13 cellular contexts compared by ENCODE assay signal in genomic region chr7:130962109-130962508, GRCh38.
DNase-seq lines count a peak whose midpoint lies in the region; ATAC-seq and TF ChIP-seq lines count a peak whose summit lies in the region.
"Had no signal": no experiment of that assay in that cellular context is flagged by ENCODE, and none has a peak within 500 bp of the region (broad histone marks: within the 10 kb centered on the region; RNA-seq: fewer than 3 reads in every experiment).

No MANE protein-coding gene starts in this region.

- no peaks in the 10 kb centered on the region for H3K9me3 Mint-ChIP-seq in effector memory CD8-positive, alpha-beta T cell

- peaks cover 74% of the 10 kb centered on the region for H3K4me1 ChIP-seq in left ventricle myocardium inferior
- peaks cover 0 to 80% (median 45%) of the 10 kb centered on the region in 9 donors for H3K4me1 ChIP-seq in heart right ventricle
- H3K4me1 ChIP-seq in RWPE2 (ENCODE audit: insufficient read depth, poor library complexity, severe bottlenecking), result peaks cover 21% of the 10 kb centered on the region
- peaks cover 0 to 24% (median 13%) of the 10 kb centered on the region in 5 donors for H3K4me1 ChIP-seq in subcutaneous abdominal adipose tissue (ENCODE audit: control insufficient read depth in 5 of 5, insufficient read depth in 5 of 5, low read length in 5 of 5)

- intact Hi-C loops in left ventricle myocardium inferior (cut with micrococcal nuclease) (no loop called here), heart right ventricle (cut with DNase I) (no loop called here)

- H3K36me3 ChIP-seq in left ventricle myocardium inferior (peaks cover 27% of the 10 kb centered on the region), heart right ventricle (peaks cover 0 to 58% (median 15%) of the 10 kb centered on the region in 9 donors), RWPE2 (ENCODE audit: low read depth) (peaks cover 26% of the 10 kb centered on the region), subcutaneous abdominal adipose tissue (ENCODE audit: control insufficient read depth in 5 of 5, insufficient read depth in 5 of 5, low read length in 5 of 5) (peaks cover 3 to 13% (median 9%) of the 10 kb centered on the region in 5 donors)

- peak overlapping the region; percentile 93 to 96 for H3K27ac Mint-ChIP-seq in effector memory CD8-positive, alpha-beta T cell

- H3K36me3 Mint-ChIP-seq in effector memory CD8-positive, alpha-beta T cell (ENCODE audit: insufficient read depth), result peaks cover 87% of the 10 kb centered on the region

- peak overlapping the region in 1 of 2 donors; percentile 27 for H3K4me3 Mint-ChIP-seq in effector memory CD8-positive, alpha-beta T cell

- no peak overlapping the region for H3K4me3 ChIP-seq in left ventricle myocardium inferior
- H3K4me3 ChIP-seq in heart right ventricle, result no peak overlapping the region
- H3K4me3 ChIP-seq in RWPE2 (ENCODE audit: severe bottlenecking), result no peak overlapping the region
- H3K4me3 ChIP-seq in subcutaneous abdominal adipose tissue (ENCODE audit: low read depth in 1 of 5, low read length in 5 of 5), result no peak overlapping the region

- 94 to 98% methylated on average over 2 of the region's 2 CpGs for WGBS in heart right ventricle, 2 donors

- ATAC-seq in heart right ventricle, result no peak
- ATAC-seq in RWPE2 (ENCODE audit: low read depth), result no peak
- no peak for ATAC-seq in effector memory CD8-positive, alpha-beta T cell (replicated peaks)
- ATAC-seq in HG02759 (IDR thresholded peaks at IDR 0.05; ENCODE audit: unreplicated experiment), result no peak

- peaks cover 44 to 56% of the 10 kb centered on the region in 2 donors for H3K4me1 Mint-ChIP-seq in effector memory CD8-positive, alpha-beta T cell (ENCODE audit: low read depth in 2 of 2)

- H3K9me3 ChIP-seq in left ventricle myocardium inferior (replicated peaks) (no peaks in the 10 kb centered on the region), heart right ventricle (no peaks in the 10 kb centered on the region), RWPE2 (ENCODE audit: severe bottlenecking) (no peaks in the 10 kb centered on the region), subcutaneous abdominal adipose tissue (ENCODE audit: control insufficient read depth in 5 of 5, low read length in 5 of 5) (no peaks in the 10 kb centered on the region)

- peak overlapping the region; percentile 54 for H3K27ac ChIP-seq in left ventricle myocardium inferior (replicated peaks)
- peak overlapping the region in 5 of 10 donors; percentile 19 to 90 (median 50) for H3K27ac ChIP-seq in heart right ventricle
- H3K27ac ChIP-seq in RWPE2 (ENCODE audit: poor library complexity, severe bottlenecking), result peak overlapping the region; percentile 90
- peak overlapping the region; percentile 29 for H3K27ac ChIP-seq in subcutaneous abdominal adipose tissue (ENCODE audit: low read depth, low read length)

- H3K9ac ChIP-seq in subcutaneous abdominal adipose tissue (ENCODE audit: low read length in 5 of 5), result no peak overlapping the region

- TF ChIP-seq CTCF in left ventricle myocardium inferior (IDR thresholded peaks at IDR 0.05; ENCODE audit: borderline replicate concordance) (no peak), heart right ventricle (IDR thresholded peaks at IDR 0.05) (no peak), RWPE2 (IDR thresholded peaks at IDR 0.05; ENCODE audit: poor library complexity, severe bottlenecking) (no peak)

- H3K27me3 Mint-ChIP-seq in effector memory CD8-positive, alpha-beta T cell, result no peaks in the 10 kb centered on the region

- H3K27me3 ChIP-seq in left ventricle myocardium inferior (ENCODE audit: low read depth), result no peaks in the 10 kb centered on the region
- H3K27me3 ChIP-seq in heart right ventricle, result no peaks in the 10 kb centered on the region
- H3K27me3 ChIP-seq in RWPE2 (ENCODE audit: insufficient read depth, poor library complexity, severe bottlenecking), result no peaks in the 10 kb centered on the region
- H3K27me3 ChIP-seq in subcutaneous abdominal adipose tissue (ENCODE audit: control insufficient read depth in 5 of 5, insufficient read depth in 4 of 5, low read length in 5 of 5), result no peaks in the 10 kb centered on the region

- no peak for DNase-seq in left ventricle myocardium inferior
- no peak for DNase-seq in heart right ventricle
- no peak for DNase-seq in RWPE2 (ENCODE audit: low spot score)
- no peak for DNase-seq in effector memory CD8-positive, alpha-beta T cell
- DNase-seq in stimulated activated CD4-positive, alpha-beta T cell treated with anti-CD3 and anti-CD28 coated beads, Interleukin-12 subunit alpha, Interleukin-12 subunit beta, amount 100 ng/mL, for 4 hours, result no peak
- no peak for DNase-seq in GM03348 (ENCODE audit: low spot score)
- DNase-seq: activated CD4-positive, CD25-positive, alpha-beta regulatory T cell; C1 segment of cervical spinal cord; NCI-H1092 treated with DMSO at 0.1 percent for 48 hours; NCI-H524; Right ventricle myocardium superior had no signal
